ENCODE assay signal across 9 cellular contexts in the genomic region with DNA sequence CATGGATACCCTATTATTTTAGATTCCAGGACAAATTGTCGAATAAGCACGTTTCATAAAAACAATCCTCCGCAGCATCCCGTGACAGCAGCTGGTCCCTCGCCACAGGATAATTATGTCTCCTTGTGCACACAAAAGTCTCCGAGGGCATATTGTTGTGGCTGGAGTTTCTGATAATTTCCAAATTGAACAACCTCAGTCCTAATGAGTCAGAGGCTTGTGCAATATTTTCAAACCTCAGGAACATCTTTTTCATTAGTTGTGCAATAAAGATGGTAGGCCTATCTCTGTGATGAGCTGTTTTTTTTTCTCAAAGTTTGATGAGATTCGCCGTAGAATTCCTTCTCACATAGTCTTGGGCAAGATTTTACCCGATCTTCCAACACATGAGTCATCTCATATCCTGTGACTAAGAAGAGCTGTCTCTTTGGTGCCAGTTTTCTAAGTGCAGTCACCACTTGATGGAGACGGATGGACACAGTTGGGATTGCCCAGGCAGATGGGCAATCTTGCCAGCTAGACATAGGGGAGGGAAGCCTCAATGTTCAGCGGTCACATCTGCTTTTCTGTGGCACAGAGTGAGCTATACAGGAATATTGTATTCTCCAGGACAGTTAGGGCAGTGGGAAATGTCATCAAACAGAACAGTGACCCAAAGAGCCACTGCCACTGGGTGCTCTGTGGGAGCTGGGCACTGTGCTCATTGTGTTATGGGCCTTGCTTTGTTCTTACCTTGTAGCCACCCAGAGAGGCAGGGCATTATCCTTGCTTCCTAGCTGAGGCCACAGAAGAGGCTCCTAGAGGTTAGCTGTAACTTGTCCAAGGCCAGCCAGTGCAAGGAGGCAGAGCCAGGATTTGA. TPM values are rescaled to one million over a fixed set of nuclear protein-coding genes. Genes with fewer than 3 reads are reported as not detected.
A peak's percentile ranks its signal among the peaks of the same experiment; 100 is the strongest.
DNase-seq lines count a peak whose midpoint lies in the region; ATAC-seq and TF ChIP-seq lines count a peak whose summit lies in the region.
"Had no signal": no experiment of that assay in that cellular context is flagged by ENCODE, and none has a peak within 500 bp of the region (broad histone marks: within the 10 kb centered on the region; RNA-seq: fewer than 3 reads in every experiment).

No MANE protein-coding gene starts in this region.

- H3K9me3 ChIP-seq in HCT116 (ENCODE audit: control insufficient read depth in 1 of 2, insufficient read depth in 1 of 2, low read depth in 1 of 2, low read length in 2 of 2) (no peaks in the 10 kb centered on the region), cardiac muscle cell (ENCODE audit: low read depth) (no peaks in the 10 kb centered on the region), spleen (no peaks in the 10 kb centered on the region)

- TF ChIP-seq CTCF in HCT116 (IDR thresholded peaks at IDR 0.05 in 2 of 3, conservative IDR thresholded peaks at IDR 0.05 in 1 of 3; ENCODE audit: borderline replicate concordance in 1 of 3, insufficient read depth in 1 of 3, low read depth in 2 of 3, low read length in 2 of 3) (no peak), cardiac muscle cell (IDR thresholded peaks at IDR 0.05; ENCODE audit: low read depth, low read length) (no peak), spleen (IDR thresholded peaks at IDR 0.05 in 8 of 11, conservative IDR thresholded peaks at IDR 0.05 in 3 of 11) (no peak)

- H3K4me2 ChIP-seq in HCT116 (ENCODE audit: low read length), result peak overlapping the region; percentile 44

- no peak overlapping the region for H3K4me3 ChIP-seq in HCT116 (replicated peaks in 1 of 2; ENCODE audit: low read depth in 1 of 2, low read length in 2 of 2)
- H3K4me3 ChIP-seq in cardiac muscle cell, result no peak overlapping the region
- no peak overlapping the region for H3K4me3 ChIP-seq in spleen

- H3K27ac ChIP-seq in HCT116 (ENCODE audit: low read depth, low read length) (no peak overlapping the region), cardiac muscle cell (peak overlapping the region; percentile 88), spleen (peak overlapping the region in 5 of 8 donors; percentile 25 to 66 (median 41))

- no peaks in the 10 kb centered on the region for H3K9me3 Mint-ChIP-seq in stimulated activated naive CD8-positive, alpha-beta T cell treated with anti-CD3 and anti-CD28 coated beads, Interleukin-15, amount 100 ng/mL, for 72 hours

- H3K9ac ChIP-seq in HCT116 (ENCODE audit: low read length), result no peak overlapping the region

- peak overlapping the region; percentile 25 for H2AFZ ChIP-seq in HCT116 (ENCODE audit: low read depth, low read length, poor library complexity, severe bottlenecking)

- intact Hi-C loops in HCT116 (cut with micrococcal nuclease), result no loop called here
- intact Hi-C loops in spleen (cut with DNase I; ENCODE audit: low total_unique reads), result no loop called here

- peaks cover 4% of the 10 kb centered on the region for H3K4me1 Mint-ChIP-seq in stimulated activated naive CD8-positive, alpha-beta T cell treated with anti-CD3 and anti-CD28 coated beads, Interleukin-15, amount 100 ng/mL, for 72 hours

- BruUV-seq in HCT116 (replicated peaks; lab: Mats Ljungman, UMichigan), result no TSS peak

- H3K36me3 ChIP-seq in HCT116 (ENCODE audit: control insufficient read depth in 1 of 2, insufficient read depth in 2 of 2, low read length in 2 of 2) (no peaks in the 10 kb centered on the region), cardiac muscle cell (no peaks in the 10 kb centered on the region), spleen (no peaks in the 10 kb centered on the region)

- WGBS in spleen, 5 donors, result 46 to 80% (median 58%) methylated on average over 11 of the region's 11 CpGs

- peaks cover 79% of the 10 kb centered on the region for H3K27me3 Mint-ChIP-seq in stimulated activated naive CD8-positive, alpha-beta T cell treated with anti-CD3 and anti-CD28 coated beads, Interleukin-15, amount 100 ng/mL, for 72 hours

- H3K4me3 Mint-ChIP-seq in stimulated activated naive CD8-positive, alpha-beta T cell treated with anti-CD3 and anti-CD28 coated beads, Interleukin-15, amount 100 ng/mL, for 72 hours, result no peak overlapping the region

- H3K27me3 ChIP-seq in HCT116 (ENCODE audit: insufficient read depth, low read length) (peaks cover 20% of the 10 kb centered on the region; the same call in 1 of the 2 replicates), cardiac muscle cell (no peaks in the 10 kb centered on the region), spleen (replicated peaks in 1 of 7) (peaks cover 0 to 57% (median 0%) of the 10 kb centered on the region in 7 donors)

- ATAC-seq in HCT116, result peak; percentile 80
- ATAC-seq in stimulated activated naive CD8-positive, alpha-beta T cell treated with anti-CD3 and anti-CD28 coated beads, Interleukin-15, amount 100 ng/mL, for 72 hours, result no peak
- ATAC-seq in HG03439 (IDR thresholded peaks at IDR 0.05; ENCODE audit: unreplicated experiment), result no peak

- no peaks in the 10 kb centered on the region for H3K9me2 ChIP-seq in HCT116 (ENCODE audit: insufficient read depth)

- RAD21 ChIA-PET in HCT116 (lab: Charles Lee; ENCODE audit: low non-redundant PET in 1 of 2, low total read pairs in 2 of 2, uncharacterized antibody in 2 of 2, unreplicated experiment in 2 of 2), result interaction anchor here in 1 of 2 experiments (1.1 kb wide), 1 partner anchor 96 kb away, joined by 3 read pairs; no protein-coding TSS in a partner anchor

- peaks cover 7 to 13% of the 10 kb centered on the region in 2 experiments; a peak in 3 of 4 replicates for H3K4me1 ChIP-seq in HCT116 (ENCODE audit: control insufficient read depth in 1 of 2, insufficient read depth in 2 of 2, low read length in 2 of 2)
- peaks cover 47% of the 10 kb centered on the region for H3K4me1 ChIP-seq in cardiac muscle cell (ENCODE audit: low read depth)
- H3K4me1 ChIP-seq in spleen, result peaks cover 1 to 24% (median 5%) of the 10 kb centered on the region in 6 donors

- POLR2A ChIA-PET in HCT116 (lab: Charles Lee), result interaction anchor here (0.8 kb wide), 1 partner anchor 14 kb away, joined by 3 read pairs; no protein-coding TSS in a partner anchor

- H3K27ac Mint-ChIP-seq in stimulated activated naive CD8-positive, alpha-beta T cell treated with anti-CD3 and anti-CD28 coated beads, Interleukin-15, amount 100 ng/mL, for 72 hours, result no peak overlapping the region

- no peaks in the 10 kb centered on the region for H3K79me2 ChIP-seq in HCT116 (ENCODE audit: insufficient read depth, low read length)

- DNase-seq in HCT116 (ENCODE audit: low read depth, low spot score) (peak; percentile 41), SW 1271 (lab: John Stamatoyannopoulos, UW) (peak; percentile 77 to 90), cardiac muscle cell (ENCODE audit: low read depth in 1 of 2, low spot score in 1 of 2) (peak in 1 of 2 donors; percentile 91), spleen (peak; percentile 28), NCI-H526 treated with DMSO at 0.1 percent for 48 hours (lab: John Stamatoyannopoulos, UW) (no peak), SHP77 treated with DMSO at 0.1 percent for 48 hours (lab: John Stamatoyannopoulos, UW) (no peak)
- no peak for DNase-seq in stimulated activated naive CD8-positive, alpha-beta T cell treated with anti-CD3 and anti-CD28 coated beads, Interleukin-15, amount 100 ng/mL, for 72 hours
- DNase-seq: cortex of kidney had no signal

- TF ChIP-seq POLR2A in HCT116 (IDR thresholded peaks at IDR 0.05; ENCODE audit: borderline replicate concordance, extremely low read depth, insufficient read depth, insufficient read length) (no peak), spleen (IDR thresholded peaks at IDR 0.05) (no peak)

- CTCF ChIA-PET in HCT116 (lab: Charles Lee), result interaction anchor here (1.1 to 2.9 kb wide), 4 partner anchors 26 to 170 kb away, joined by 3 to 7 read pairs (median 5); no protein-coding TSS in a partner anchor

- peak; percentile 72 for TF ChIP-seq RAD21 in HCT116 (IDR thresholded peaks at IDR 0.05; ENCODE audit: low read depth)

- H4K20me1 ChIP-seq in HCT116 (ENCODE audit: insufficient read depth), result no peaks in the 10 kb centered on the region

TF ChIP-seq in HCT116, 20 proteins besides CTCF, POLR2A, EP300 and RAD21 (continues in another document):
- TF ChIP-seq CEBPB (IDR thresholded peaks at IDR 0.05; ENCODE audit: low read depth) (peak; percentile 95), ZFX (IDR thresholded peaks at IDR 0.05) (no peak), ZBTB33 (IDR thresholded peaks at IDR 0.05; ENCODE audit: extremely low read depth, insufficient replicate concordance, low read length) (no peak), FOSL1 (IDR thresholded peaks at IDR 0.05; ENCODE audit: low read depth) (peak; percentile 93), JUND (IDR thresholded peaks at IDR 0.05) (peak; percentile 87), SIN3A (IDR thresholded peaks at IDR 0.05; ENCODE audit: low read depth) (peak; percentile 27; the same call in 1 of the 2 replicates), CBX3 (IDR thresholded peaks at IDR 0.05; ENCODE audit: low read depth) (peak; percentile 80), SRF (IDR thresholded peaks at IDR 0.05; ENCODE audit: low read depth) (no peak), YY1 (IDR thresholded peaks at IDR 0.05; ENCODE audit: extremely low read depth, insufficient replicate concordance, low read depth, low read length) (no peak), SP1 (IDR thresholded peaks at IDR 0.05; ENCODE audit: low read depth) (peak; percentile 42), EGR1 (IDR thresholded peaks at IDR 0.05; ENCODE audit: low read depth) (no peak), EZH2 (IDR thresholded peaks at IDR 0.05) (no peak)

RNA-seq across cellular contexts. Expression of gene HTRA1, which starts 7.8 kb away (rescaled TPM):
- total RNA-seq in HCT116 (2021; ENCODE audit: unreplicated experiment) (0.39 TPM), cardiac muscle cell (139 and 154 TPM in 2 replicates), spleen (10 to 100 TPM; 26.4 to 63.7 (median 42.7) TPM)
- 0.06 and 0.14 TPM in 2 replicates for polyA plus RNA-seq in HCT116 (2012)
- polyA plus RNA-seq in cardiac muscle cell (226 and 289 TPM in 2 replicates), spleen (10 to 100 TPM; 18.3 to 32.0 (median 31.4) TPM)

RNA-seq across cellular contexts. Expression of gene ARMS2, which starts 14.7 kb away (rescaled TPM):
- not detected for total RNA-seq in HCT116 (2021; ENCODE audit: unreplicated experiment)
- polyA plus RNA-seq in HCT116 (2012), result not detected in 2 replicates
- not detected in 2 replicates for total RNA-seq in cardiac muscle cell
- not detected in 2 replicates for polyA plus RNA-seq in cardiac muscle cell
- total RNA-seq in spleen, result not detected
- polyA plus RNA-seq in spleen, result not detected

Comparison
In these comparisons a context has a peak if more than half of its experiments do, and no peak if none do; other contexts are left out.
1. DNase-seq: peak in HCT116 (single experiment), SW 1271 (2 of 2) and spleen (single experiment); none in stimulated activated naive CD8-positive, alpha-beta T cell treated with anti-CD3 and anti-CD28 coated beads, Interleukin-15, amount 100 ng/mL, for 72 hours (0 of 2), NCI-H526 treated with DMSO at 0.1 percent for 48 hours (single experiment) and SHP77 treated with DMSO at 0.1 percent for 48 hours (single experiment).
2. RNA of gene HTRA1, which starts 7.8 kb away (total RNA-seq): 139 to 154 TPM in cardiac muscle cell and 26.4 to 63.7 TPM in spleen; 0.39 TPM in HCT116 (single experiment); every median in the first group is over 10 times any median in the second.